ENCODE assay signal across 12 cellular contexts in genomic region chr1:235076504-235077162, GRCh38. TPM values are rescaled to one million over a fixed set of nuclear protein-coding genes. Genes with fewer than 3 reads are reported as not detected.
A peak's percentile ranks its signal among the peaks of the same experiment; 100 is the strongest.
DNase-seq lines count a peak whose midpoint lies in the region; ATAC-seq, FAIRE-seq and TF ChIP-seq lines count a peak whose summit lies in the region.
"Had no signal": no experiment of that assay in that cellular context is flagged by ENCODE, and none has a peak within 500 bp of the region (broad histone marks: within the 10 kb centered on the region; RNA-seq: fewer than 3 reads in every experiment).

No MANE protein-coding gene starts in this region.

- H3K9me3 ChIP-seq in Panc1 (ENCODE audit: control insufficient read depth, insufficient read depth, low read depth, low read length) (no peaks in the 10 kb centered on the region), gastroesophageal sphincter (no peaks in the 10 kb centered on the region), small intestine (ENCODE audit: control insufficient read depth, low read depth) (no peaks in the 10 kb centered on the region)
- H3K9me3 ChIP-seq: Peyer's patch had no signal

- TF ChIP-seq CTCF in Panc1 (IDR thresholded peaks at IDR 0.05): no peak
- TF ChIP-seq CTCF in gastroesophageal sphincter (IDR thresholded peaks at IDR 0.05): no peak

- in situ Hi-C loops in Panc1 (cut with HindIII; ENCODE audit: low pct_unique_long_range_greater_than_20kb, low sequenced_read_pairs): loop anchor here (10.0 kb wide), 2 partner anchors 122 to 332 kb away; no protein-coding TSS in a partner anchor

- H3K27me3 ChIP-seq in Panc1 (ENCODE audit: control insufficient read depth, insufficient read depth, low read length): no peaks in the 10 kb centered on the region
- H3K27me3 ChIP-seq in gastroesophageal sphincter: no peaks in the 10 kb centered on the region
- no peaks in the 10 kb centered on the region for H3K27me3 ChIP-seq in small intestine (ENCODE audit: control insufficient read depth in 2 of 2, insufficient read depth in 2 of 2, low read length in 2 of 2)
- H3K27me3 ChIP-seq: Peyer's patch had no signal

- CTCF ChIA-PET in Panc1 (lab: Charles Lee): no interaction called here

- DNase-seq in GM12892 (ENCODE audit: insufficient read length) (no peak), Panc1 (ENCODE audit: low read depth, low spot score) (no peak), small intestine (no peak), hepatic stellate cell (ENCODE audit: low spot score) (no peak), Ammon's horn (ENCODE audit: low spot score) (no peak)
- no peak for DNase-seq in stimulated activated CD4-positive, alpha-beta T cell treated with anti-CD3 and anti-CD28 coated beads, Interleukin-2, amount 100 ng/mL, for 24 hours
- DNase-seq: activated effector memory CD4-positive, alpha-beta T cell treated with anti-CD3 and anti-CD28 coated beads, Interleukin-2, amount 50 U/mL, for 16 hours; DMS79; effector CD4-positive, alpha-beta T cell; NCI-H2029; Peyer's patch had no signal

- TF ChIP-seq EP300 in gastroesophageal sphincter (IDR thresholded peaks at IDR 0.05): no peak

- peak overlapping the region; percentile 100 for H3K27ac ChIP-seq in Panc1 (ENCODE audit: low read length)
- H3K27ac ChIP-seq in gastroesophageal sphincter: peak overlapping the region in 3 of 4 donors; percentile 74 to 87 (median 83)
- peak overlapping the region; percentile 22 to 94 for H3K27ac ChIP-seq in small intestine (ENCODE audit: low read depth in 1 of 2, low read length in 1 of 2)

- FAIRE-seq in GM12892 (lab: Jason Lieb, UNC) (no peak), small intestine (lab: Jason Lieb, UNC) (no peak)

- no TSS peak for BruUV-seq in Panc1 (replicated peaks; lab: Mats Ljungman, UMichigan)

- no peak for ATAC-seq in Panc1
- ATAC-seq in gastroesophageal sphincter: no peak

- intact Hi-C loops in Panc1 (cut with micrococcal nuclease; ENCODE audit: unreplicated experiment): loop anchor here (5.0 to 10.0 kb wide), 2 partner anchors 202 to 464 kb away; partner anchors contain the start of gene IRF2BP2

- POLR2A ChIA-PET in Panc1 (lab: Charles Lee): interaction anchor here (2.7 kb wide), 1 partner anchor 98 kb away, joined by 7 read pairs; no protein-coding TSS in a partner anchor

- H3K4me3 ChIP-seq in Panc1 (ENCODE audit: low read depth in 2 of 2, low read length in 2 of 2) (no peak overlapping the region), gastroesophageal sphincter (no peak overlapping the region), small intestine (ENCODE audit: low read depth in 1 of 2, low read length in 2 of 2) (no peak overlapping the region)
- H3K4me3 ChIP-seq: Peyer's patch had no signal

- H3K4me1 ChIP-seq in Panc1 (ENCODE audit: control insufficient read depth, insufficient read depth, low read length) (peaks cover 61% of the 10 kb centered on the region), gastroesophageal sphincter (peaks cover 3 to 69% (median 39%) of the 10 kb centered on the region in 3 donors), small intestine (ENCODE audit: control insufficient read depth in 2 of 2, insufficient read depth in 1 of 2, low read depth in 1 of 2, low read length in 1 of 2) (peaks cover 2 to 21% of the 10 kb centered on the region in 2 donors)

- H3K36me3 ChIP-seq in Panc1 (ENCODE audit: control insufficient read depth, insufficient read depth, low read length) (no peaks in the 10 kb centered on the region), gastroesophageal sphincter (no peaks in the 10 kb centered on the region), small intestine (ENCODE audit: control insufficient read depth in 2 of 2, insufficient read depth in 2 of 2, low read length in 2 of 2) (no peaks in the 10 kb centered on the region)
- H3K36me3 ChIP-seq: Peyer's patch had no signal

- 92 to 100% methylated on average over 7 to 16 of the region's 16 CpGs for WGBS in gastroesophageal sphincter (ENCODE audit: low coverage in 1 of 2), 2 donors
- 84 to 90% (median 86%) methylated on average over 16 of the region's 16 CpGs for WGBS in small intestine, 3 donors

- TF ChIP-seq POLR2A in GM12892 (IDR thresholded peaks at IDR 0.05; ENCODE audit: low read depth, low read length): 0 out of 2 replicates have a peak, but pooled peaks have one; percentile 34
- TF ChIP-seq POLR2A in gastroesophageal sphincter (IDR thresholded peaks at IDR 0.05): no peak

RNA-seq across cellular contexts. Expression of gene TOMM20, which starts 52.0 kb away (rescaled TPM):
- polyA plus RNA-seq in GM12892 (2012; ENCODE audit: missing spikeins): 134 TPM
- total RNA-seq in Panc1 (2021; ENCODE audit: unreplicated experiment) (101 TPM), gastroesophageal sphincter (100 to 1,000 TPM in 2 of 4 donors, 10 to 100 TPM in 2; 57.8 to 111 (median 99.1) TPM)
- polyA plus RNA-seq in Panc1 (2012; ENCODE audit: insufficient read length): 73.5 TPM
- 10 to 100 TPM; 44.1 to 91.6 (median 61.6) TPM for polyA plus RNA-seq in small intestine
